In the genomic region with DNA sequence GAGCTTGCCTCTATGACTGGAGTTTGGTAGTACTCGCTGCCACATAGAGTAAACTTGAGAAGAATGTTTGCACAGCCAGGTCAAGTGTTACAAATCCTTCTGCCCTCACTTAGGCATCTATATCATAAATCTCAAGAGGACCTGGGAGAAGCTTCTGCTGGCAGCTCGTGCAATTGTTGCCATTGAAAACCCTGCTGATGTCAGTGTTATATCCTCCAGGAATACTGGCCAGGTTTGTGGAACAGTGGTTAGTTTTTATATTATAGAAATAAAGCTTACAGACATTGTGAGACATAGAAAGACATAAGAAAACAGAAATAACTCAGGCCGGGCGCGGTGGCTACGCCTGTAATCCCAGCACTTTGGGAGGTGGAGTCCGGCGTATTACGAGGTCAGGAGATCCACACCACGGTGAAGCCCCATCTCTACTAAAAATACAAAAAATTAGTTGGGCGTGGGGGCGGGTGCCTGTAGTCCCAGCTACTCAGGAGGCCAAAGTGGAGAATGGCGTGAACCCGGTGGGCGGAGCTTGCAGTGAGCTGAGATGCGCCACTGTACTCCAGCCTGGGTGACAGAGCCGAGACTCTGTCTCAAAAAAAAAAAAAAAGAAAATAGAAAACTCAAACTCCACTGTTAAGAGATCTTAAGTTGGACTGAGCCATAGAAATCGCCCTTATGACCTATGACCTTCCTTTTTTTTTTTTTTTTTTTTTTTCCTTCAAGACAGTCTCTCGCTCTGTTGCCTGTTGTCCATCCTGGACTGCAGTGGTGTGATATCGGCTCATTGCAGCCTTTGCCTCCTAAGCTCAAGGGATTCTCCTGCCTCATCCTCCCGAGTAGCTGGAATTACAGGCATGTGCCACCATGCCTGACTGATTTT, we compare ENCODE assay signal across 10 cellular contexts. TPM values are rescaled to one million over a fixed set of nuclear protein-coding genes. Genes with fewer than 3 reads are reported as not detected.
DNase-seq lines count a peak whose midpoint lies in the region; ATAC-seq lines count a peak whose summit lies in the region.
"Had no signal": no experiment of that assay in that cellular context is flagged by ENCODE, and none has a peak within 500 bp of the region (broad histone marks: within the 10 kb centered on the region; RNA-seq: fewer than 3 reads in every experiment).

No MANE protein-coding gene starts in this region.

- peak; percentile 3 for DNase-seq in DMS 273 (lab: John Stamatoyannopoulos, UW; ENCODE audit: unreplicated experiment)
- DNase-seq in DMS 273 treated with DMSO at 0.1 percent for 48 hours (lab: John Stamatoyannopoulos, UW), result no peak
- DNase-seq in T-helper 17 cell, result peak in 1 of 3 donors; percentile 18
- DNase-seq in stimulated activated CD4-positive, alpha-beta T cell treated with anti-CD3 and anti-CD28 coated beads, Interleukin-2, amount 100 ng/mL, for 24 hours, result peak; percentile 57 to 66
- DNase-seq in NCI-H146 treated with DMSO at 0.1 percent for 48 hours (lab: John Stamatoyannopoulos, UW; ENCODE audit: unreplicated experiment), result no peak

- peak overlapping the region in 1 of 2 donors; percentile 89 for H3K9ac ChIP-seq in duodenal mucosa (ENCODE audit: low read depth in 1 of 2, low read length in 2 of 2)

- H3K36me3 ChIP-seq in duodenal mucosa (ENCODE audit: control insufficient read depth in 1 of 2, insufficient read depth in 2 of 2, low read length in 2 of 2), result peaks cover 35 to 57% of the 10 kb centered on the region in 2 donors

- no peaks in the 10 kb centered on the region for H3K27me3 Mint-ChIP-seq in T-helper 17 cell

- peaks cover 14% of the 10 kb centered on the region for H3K36me3 Mint-ChIP-seq in T-helper 17 cell (ENCODE audit: low read depth)

- no peaks in the 10 kb centered on the region for H3K9me3 ChIP-seq in T-helper 17 cell (ENCODE audit: control insufficient read depth, low read length, poor library complexity, severe bottlenecking)
- H3K9me3 ChIP-seq in duodenal mucosa (ENCODE audit: control insufficient read depth in 1 of 2, low read length in 2 of 2), result no peaks in the 10 kb centered on the region

- no peak overlapping the region for H3K27ac ChIP-seq in duodenal mucosa (ENCODE audit: low read depth, low read length)

- peaks cover 16 to 19% of the 10 kb centered on the region in 2 donors for H3K4me1 ChIP-seq in duodenal mucosa (ENCODE audit: control insufficient read depth in 1 of 2, insufficient read depth in 2 of 2, low read length in 2 of 2)

- H3K27ac Mint-ChIP-seq in T-helper 17 cell, result peak overlapping the region; percentile 98

- H3K4me3 ChIP-seq in duodenal mucosa (ENCODE audit: low read depth in 1 of 2, low read length in 2 of 2), result peak overlapping the region; percentile 84 to 93

- H3K27me3 ChIP-seq in duodenal mucosa (ENCODE audit: control insufficient read depth in 1 of 2, insufficient read depth in 2 of 2, low read length in 2 of 2), result no peaks in the 10 kb centered on the region

- peaks cover 39% of the 10 kb centered on the region for H3K4me1 Mint-ChIP-seq in T-helper 17 cell

- H3K4me3 Mint-ChIP-seq in T-helper 17 cell, result peak overlapping the region; percentile 98

- ATAC-seq in T-helper 17 cell (no peak), HG03457 (IDR thresholded peaks at IDR 0.05; ENCODE audit: unreplicated experiment) (no peak), HG03460 (IDR thresholded peaks at IDR 0.05; ENCODE audit: unreplicated experiment) (no peak)

RNA-seq across cellular contexts. Expression of a gene that starts 2.2 kb away (rescaled TPM):
- total RNA-seq in T-helper 17 cell, result 1,000 to 10,000 TPM; 1,939 to 2,030 TPM

RNA-seq across cellular contexts. Expression of a gene that starts 25.6 kb away (rescaled TPM):
- 10 to 100 TPM; 39.9 to 55.4 TPM for total RNA-seq in T-helper 17 cell

RNA-seq across cellular contexts. Expression of a gene that starts 58.7 kb away (rescaled TPM):
- total RNA-seq in T-helper 17 cell, result not detected
- total RNA-seq: A172, RPMI7951 had no signal

Comparison
In these comparisons a context has a peak if more than half of its experiments do, and no peak if none do; other contexts are left out.
1. DNase-seq: peak in DMS 273 (single experiment) and stimulated activated CD4-positive, alpha-beta T cell treated with anti-CD3 and anti-CD28 coated beads, Interleukin-2, amount 100 ng/mL, for 24 hours (2 of 2); none in DMS 273 treated with DMSO at 0.1 percent for 48 hours (single experiment) and NCI-H146 treated with DMSO at 0.1 percent for 48 hours (single experiment).